In genomic region chr6:113859349-113860164, GRCh38 we compare ENCODE assay signal across 8 cellular contexts. TPM values are rescaled to one million over a fixed set of nuclear protein-coding genes. Genes with fewer than 3 reads are reported as not detected.
A peak's percentile ranks its signal among the peaks of the same experiment; 100 is the strongest.
DNase-seq lines count a peak whose midpoint lies in the region.

No MANE protein-coding gene starts in this region.

- H3K9me3 ChIP-seq in SJSA1 (replicated peaks): no peaks in the 10 kb centered on the region

- H3K27me3 Mint-ChIP-seq in activated T-cell treated with anti-CD3 and anti-CD28 coated beads, Interleukin-2, amount 50 U/mL, for 24 hours: peaks cover 39% of the 10 kb centered on the region

- DNase-seq in activated T-cell treated with anti-CD3 and anti-CD28 coated beads, Interleukin-2, amount 50 U/mL, for 24 hours: no peak
- DNase-seq in activated T-cell treated with anti-CD3 and anti-CD28 coated beads for 4 hours (no peak), SJSA1 (ENCODE audit: low read depth in 1 of 2, low spot score in 2 of 2) (peak; percentile 51 to 66), fibroblast of gingiva (ENCODE audit: low read depth) (peak; percentile 47), myocyte (ENCODE audit: low read depth) (peak; percentile 65), Ammon's horn (ENCODE audit: low spot score) (no peak), NOMO-1 (lab: John Stamatoyannopoulos, UW; ENCODE audit: unreplicated experiment in 2 of 2) (no peak)
- no peak for DNase-seq in stimulated activated CD4-positive, alpha-beta T cell treated with anti-CD3 and anti-CD28 coated beads, Interleukin-4, amount 100 ng/mL, for 4 hours

- no peaks in the 10 kb centered on the region for H3K9me3 Mint-ChIP-seq in activated T-cell treated with anti-CD3 and anti-CD28 coated beads, Interleukin-2, amount 50 U/mL, for 24 hours

- H3K4me1 Mint-ChIP-seq in activated T-cell treated with anti-CD3 and anti-CD28 coated beads, Interleukin-2, amount 50 U/mL, for 24 hours (ENCODE audit: low read depth): peaks cover 18% of the 10 kb centered on the region

- H3K27me3 ChIP-seq in SJSA1 (replicated peaks): no peaks in the 10 kb centered on the region

- peak overlapping the region; percentile 36 for H3K4me3 Mint-ChIP-seq in activated T-cell treated with anti-CD3 and anti-CD28 coated beads, Interleukin-2, amount 50 U/mL, for 24 hours

- no peaks in the 10 kb centered on the region for H3K36me3 Mint-ChIP-seq in activated T-cell treated with anti-CD3 and anti-CD28 coated beads, Interleukin-2, amount 50 U/mL, for 24 hours (ENCODE audit: low read depth)

- H3K4me1 ChIP-seq in SJSA1 (replicated peaks): peaks cover 3% of the 10 kb centered on the region

- H3K27ac ChIP-seq in SJSA1: peak overlapping the region; percentile 84

- peak overlapping the region; percentile 65 for H3K4me3 ChIP-seq in SJSA1

- H3K36me3 ChIP-seq in SJSA1: peaks cover 39% of the 10 kb centered on the region

- H3K27ac Mint-ChIP-seq in activated T-cell treated with anti-CD3 and anti-CD28 coated beads, Interleukin-2, amount 50 U/mL, for 24 hours: no peak overlapping the region

RNA-seq across cellular contexts. Expression of gene MARCKS, which starts 2.4 kb away (rescaled TPM):
- total RNA-seq in SJSA1 (2014; rRNA removed; shearing (Covaris generic)): 148 and 159 TPM in 2 replicates
- total RNA-seq in myocyte: 89.0 and 103 TPM in 2 replicates
- polyA plus RNA-seq in myocyte (2012): 108 TPM

Comparison
In these comparisons a context has a peak if more than half of its experiments do, and no peak if none do; other contexts are left out.
1. DNase-seq: peak in SJSA1 (2 of 2), fibroblast of gingiva (single experiment) and myocyte (single experiment); none in activated T-cell treated with anti-CD3 and anti-CD28 coated beads, Interleukin-2, amount 50 U/mL, for 24 hours (single experiment), activated T-cell treated with anti-CD3 and anti-CD28 coated beads for 4 hours (single experiment), Ammon's horn (single experiment), stimulated activated CD4-positive, alpha-beta T cell treated with anti-CD3 and anti-CD28 coated beads, Interleukin-4, amount 100 ng/mL, for 4 hours (0 of 2) and NOMO-1 (0 of 2).